In genomic region chr4:15003891-15004700, GRCh38 we compare ENCODE assay signal across 8 cellular contexts.
DNase-seq lines count a peak whose midpoint lies in the region; ATAC-seq and TF ChIP-seq lines count a peak whose summit lies in the region.

No MANE protein-coding gene starts in this region.

- H3K27me3 Mint-ChIP-seq in T-helper 1 cell treated with Interleukin-12 subunit alpha and Interleukin-12 subunit beta and Interleukin-4 antibody, amounts not matched to agents 30 μg/mL and 1 μg/mL, for 36 hours (ENCODE audit: low read depth), result no peaks in the 10 kb centered on the region

- no peaks in the 10 kb centered on the region for H3K9me3 Mint-ChIP-seq in T-helper 1 cell treated with Interleukin-12 subunit alpha and Interleukin-12 subunit beta and Interleukin-4 antibody, amounts not matched to agents 30 μg/mL and 1 μg/mL, for 36 hours

- no peaks in the 10 kb centered on the region for H3K79me2 ChIP-seq in DND-41 (ENCODE audit: insufficient read depth, low read length)

- H2AFZ ChIP-seq in DND-41 (ENCODE audit: low read depth, low read length), result peak overlapping the region; percentile 66

- DNase-seq in DND-41, result peak; percentile 54
- DNase-seq in astrocyte of the cerebellum (ENCODE audit: low read depth), result no peak
- DNase-seq in NCI-H1105 (lab: John Stamatoyannopoulos, UW), result no peak

- in situ Hi-C loops in astrocyte of the cerebellum (cut with HindIII; ENCODE audit: low sequenced_read_pairs), result loop anchor here (5.0 to 25.0 kb wide), 2 partner anchors 1097 to 1342 kb away; no protein-coding TSS in a partner anchor

- ATAC-seq in DND-41 (ENCODE audit: insufficient read depth, low read depth), result peak; percentile 15
- ATAC-seq in HG02759 (IDR thresholded peaks at IDR 0.05; ENCODE audit: unreplicated experiment), result peak; percentile 0
- ATAC-seq in HG02884 (IDR thresholded peaks at IDR 0.05; ENCODE audit: unreplicated experiment), result no peak

- H3K36me3 Mint-ChIP-seq in T-helper 1 cell treated with Interleukin-12 subunit alpha and Interleukin-12 subunit beta and Interleukin-4 antibody, amounts not matched to agents 30 μg/mL and 1 μg/mL, for 36 hours (ENCODE audit: low read depth), result peaks cover 11% of the 10 kb centered on the region

- H3K27ac ChIP-seq in DND-41 (ENCODE audit: low read length) (no peak overlapping the region), skin epidermis (peak overlapping the region; percentile 94 to 100 (median 100))

- peak overlapping the region; percentile 68 for H3K27ac Mint-ChIP-seq in T-helper 1 cell treated with Interleukin-12 subunit alpha and Interleukin-12 subunit beta and Interleukin-4 antibody, amounts not matched to agents 30 μg/mL and 1 μg/mL, for 36 hours

- H3K4me1 ChIP-seq in DND-41 (ENCODE audit: insufficient read depth, low read length), result peaks cover 25% of the 10 kb centered on the region

- H3K9me3 ChIP-seq in DND-41 (ENCODE audit: insufficient read depth, low read length, severe bottlenecking) (no peaks in the 10 kb centered on the region), iPS-18c (ENCODE audit: control insufficient read depth, insufficient read depth, low read length) (peaks cover 3% of the 10 kb centered on the region)

- H3K27me3 ChIP-seq in DND-41 (ENCODE audit: insufficient read depth, low read length, poor library complexity), result peaks cover 51% of the 10 kb centered on the region

- no peaks in the 10 kb centered on the region for H3K36me3 ChIP-seq in DND-41 (ENCODE audit: insufficient read depth, low read length)

- no peak for TF ChIP-seq CTCF in DND-41 (IDR thresholded peaks at IDR 0.05; ENCODE audit: borderline replicate concordance, extremely low read depth, low read length, poor library complexity, severe bottlenecking)
- TF ChIP-seq CTCF in astrocyte of the cerebellum (IDR thresholded peaks at IDR 0.05; ENCODE audit: low read depth, low read length, missing control alignments), result no peak

- H3K4me3 ChIP-seq in DND-41 (ENCODE audit: low read depth in 1 of 2, low read length in 2 of 2) (peak overlapping the region; percentile 40 to 95; a peak in 3 of 4 replicates), astrocyte of the cerebellum (ENCODE audit: low read depth, low read length) (peak overlapping the region; percentile 88), iPS-18c (ENCODE audit: insufficient read depth, low read depth, low read length) (peak overlapping the region; percentile 72), skin epidermis (peak overlapping the region; percentile 63 to 99 (median 82))

- H3K4me1 Mint-ChIP-seq in T-helper 1 cell treated with Interleukin-12 subunit alpha and Interleukin-12 subunit beta and Interleukin-4 antibody, amounts not matched to agents 30 μg/mL and 1 μg/mL, for 36 hours (ENCODE audit: low read depth), result peaks cover 33% of the 10 kb centered on the region

- H3K9ac ChIP-seq in DND-41 (ENCODE audit: low read depth, low read length), result peak overlapping the region; percentile 82

- H3K4me3 Mint-ChIP-seq in T-helper 1 cell treated with Interleukin-12 subunit alpha and Interleukin-12 subunit beta and Interleukin-4 antibody, amounts not matched to agents 30 μg/mL and 1 μg/mL, for 36 hours, result peak overlapping the region; percentile 63

- peak overlapping the region; percentile 94 for H3K4me2 ChIP-seq in DND-41 (ENCODE audit: insufficient read depth, low read length)

- H4K20me1 ChIP-seq in DND-41 (ENCODE audit: insufficient read depth, low read length), result peaks cover 4% of the 10 kb centered on the region; the same call in 1 of the 2 replicates
